2 cellular contexts compared by ENCODE assay signal in genomic region chr17:29929544-29930398, GRCh38.
A peak's percentile ranks its signal among the peaks of the same experiment; 100 is the strongest.
TF ChIP-seq lines count a peak whose summit lies in the region.

TSS of gene SSH2 (minus strand) at chr17:29930228. CDS start at chr17:29930000, 228 bp downstream.

TF ChIP-seq in IMR-90, 13 proteins besides CTCF, POLR2A, EP300 and RAD21:
- TF ChIP-seq SMC3 (IDR thresholded peaks at IDR 0.05; ENCODE audit: low read depth, low read length) (no peak), FOS (IDR thresholded peaks at IDR 0.05; ENCODE audit: low read depth, low read length) (0 out of 2 replicates have a peak, but pooled peaks have one; percentile 22), MXI1 (IDR thresholded peaks at IDR 0.05; ENCODE audit: borderline replicate concordance, low read depth, low read length) (peak; percentile 84), RCOR1 (IDR thresholded peaks at IDR 0.05; ENCODE audit: insufficient replicate concordance, low read length) (no peak), MAFK (IDR thresholded peaks at IDR 0.05; ENCODE audit: low read depth, low read length) (no peak), CEBPB (IDR thresholded peaks at IDR 0.05; ENCODE audit: low read depth, low read length) (no peak), MAZ (IDR thresholded peaks at IDR 0.05; ENCODE audit: borderline replicate concordance, low read depth, low read length) (0 out of 2 replicates have a peak, but pooled peaks have one; percentile 8), RFX5 (IDR thresholded peaks at IDR 0.05; ENCODE audit: low read depth, low read length) (no peak), CHD1 (IDR thresholded peaks at IDR 0.05; ENCODE audit: low read depth, low read length) (no peak), USF2 (IDR thresholded peaks at IDR 0.05; ENCODE audit: low read depth, low read length) (no peak), NFE2L2 (IDR thresholded peaks at IDR 0.05; ENCODE audit: low read depth, low read length) (no peak), BHLHE40 (IDR thresholded peaks at IDR 0.05; ENCODE audit: low read depth, low read length) (no peak)
- TF ChIP-seq, protein P1, sequence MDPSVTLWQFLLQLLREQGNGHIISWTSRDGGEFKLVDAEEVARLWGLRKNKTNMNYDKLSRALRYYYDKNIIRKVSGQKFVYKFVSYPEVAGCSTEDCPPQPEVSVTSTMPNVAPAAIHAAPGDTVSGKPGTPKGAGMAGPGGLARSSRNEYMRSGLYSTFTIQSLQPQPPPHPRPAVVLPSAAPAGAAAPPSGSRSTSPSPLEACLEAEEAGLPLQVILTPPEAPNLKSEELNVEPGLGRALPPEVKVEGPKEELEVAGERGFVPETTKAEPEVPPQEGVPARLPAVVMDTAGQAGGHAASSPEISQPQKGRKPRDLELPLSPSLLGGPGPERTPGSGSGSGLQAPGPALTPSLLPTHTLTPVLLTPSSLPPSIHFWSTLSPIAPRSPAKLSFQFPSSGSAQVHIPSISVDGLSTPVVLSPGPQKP (IDR thresholded peaks at IDR 0.05; ENCODE audit: borderline replicate concordance, low read depth, low read length): no peak

TF ChIP-seq in endothelial cell of umbilical vein, 7 proteins besides CTCF, POLR2A, EP300 and RAD21:
- TF ChIP-seq JUN (IDR thresholded peaks at IDR 0.05; ENCODE audit: borderline replicate concordance, insufficient read depth, insufficient read length, low read depth) (peak; percentile 74), FOS (IDR thresholded peaks at IDR 0.05; ENCODE audit: borderline replicate concordance, insufficient read depth, low read length) (peak; percentile 76), GATA2 (IDR thresholded peaks at IDR 0.05; ENCODE audit: insufficient read depth, insufficient read length, low read depth, low read length) (no peak), EZH2 (IDR thresholded peaks at IDR 0.05; ENCODE audit: borderline replicate concordance, low read depth, low read length, severe bottlenecking) (no peak), POLR2AphosphoS5 (IDR thresholded peaks at IDR 0.05; ENCODE audit: insufficient read depth, low read depth, low read length) (peak; percentile 68), MYC (IDR thresholded peaks at IDR 0.05; ENCODE audit: low read depth, low read length) (no peak)
- TF ChIP-seq, protein P2, sequence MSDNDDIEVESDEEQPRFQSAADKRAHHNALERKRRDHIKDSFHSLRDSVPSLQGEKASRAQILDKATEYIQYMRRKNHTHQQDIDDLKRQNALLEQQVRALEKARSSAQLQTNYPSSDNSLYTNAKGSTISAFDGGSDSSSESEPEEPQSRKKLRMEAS (IDR thresholded peaks at IDR 0.05; ENCODE audit: insufficient read depth, insufficient read length): peak; percentile 14
